Comparison of ENCODE assay signal across 20 cellular contexts in the genomic region with DNA sequence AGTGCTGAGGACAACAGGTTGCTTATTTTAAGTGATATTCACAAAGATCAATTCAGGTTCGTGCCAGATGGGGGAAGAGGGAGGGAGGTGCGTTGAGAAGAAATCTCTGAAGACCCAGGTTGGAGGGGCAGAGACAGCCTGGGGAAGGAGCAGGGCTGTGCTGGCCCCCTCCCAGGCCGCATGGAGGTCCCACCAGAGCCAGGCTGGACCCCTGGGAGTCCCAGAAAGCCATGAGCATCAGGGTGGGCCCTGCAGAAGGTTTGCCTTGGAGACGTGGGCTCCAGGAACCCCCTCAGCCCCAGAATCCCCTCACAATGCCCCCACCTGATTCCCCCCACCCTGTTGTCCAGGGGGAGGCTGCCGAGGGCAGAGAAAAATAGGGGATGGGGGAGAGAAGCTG. TPM values are rescaled to one million over a fixed set of nuclear protein-coding genes. Genes with fewer than 3 reads are reported as not detected.
A peak's percentile ranks its signal among the peaks of the same experiment; 100 is the strongest.
DNase-seq lines count a peak whose midpoint lies in the region; ATAC-seq, FAIRE-seq and TF ChIP-seq lines count a peak whose summit lies in the region.
"Had no signal": no experiment of that assay in that cellular context is flagged by ENCODE, and none has a peak within 500 bp of the region (broad histone marks: within the 10 kb centered on the region; RNA-seq: fewer than 3 reads in every experiment).

No MANE protein-coding gene starts in this region.

- FAIRE-seq in K562 (lab: Jason Lieb, UNC), result no peak

- TF ChIP-seq POLR2A in K562 (conservative IDR thresholded peaks at IDR 0.05), result no peak

- H3K27ac Mint-ChIP-seq in nephron, result peak overlapping the region; percentile 98 to 100 (median 99)
- H3K27ac Mint-ChIP-seq in type B pancreatic cell, result peak overlapping the region; percentile 88
- no peak overlapping the region for H3K27ac Mint-ChIP-seq in activated CD4-positive, alpha-beta T cell treated with anti-CD3 and anti-CD28 coated beads for 36 hours
- H3K27ac Mint-ChIP-seq: activated CD8-positive, alpha-beta memory T cell treated with anti-CD3 and anti-CD28 coated beads, Interleukin-2, amount 10 ng/mL, durations not matched to agents 7 days and 5 days had no signal

- TF ChIP-seq CTCF in K562 (IDR thresholded peaks at IDR 0.05 in 2 of 3, conservative IDR thresholded peaks at IDR 0.05 in 1 of 3; ENCODE audit: insufficient read depth in 2 of 3, low read depth in 1 of 3, low read length in 3 of 3) (no peak), nephron (IDR thresholded peaks at IDR 0.05; ENCODE audit: unreplicated experiment in 3 of 3) (no peak), type B pancreatic cell (conservative IDR thresholded peaks at IDR 0.05) (no peak)

- no peak for TF ChIP-seq EP300 in K562 (IDR thresholded peaks at IDR 0.05; ENCODE audit: low read length)

- peak overlapping the region; percentile 70; the same call in 2 of the 3 replicates for H3K27ac ChIP-seq in K562 (ENCODE audit: extremely low read depth, low read depth, low read length)

- H3K36me3 Mint-ChIP-seq in nephron (ENCODE audit: low read depth) (no peaks in the 10 kb centered on the region), type B pancreatic cell (no peaks in the 10 kb centered on the region)
- H3K36me3 Mint-ChIP-seq in activated CD4-positive, alpha-beta T cell treated with anti-CD3 and anti-CD28 coated beads for 36 hours (ENCODE audit: low read depth), result no peaks in the 10 kb centered on the region
- H3K36me3 Mint-ChIP-seq: activated CD8-positive, alpha-beta memory T cell treated with anti-CD3 and anti-CD28 coated beads, Interleukin-2, amount 10 ng/mL, durations not matched to agents 7 days and 5 days had no signal

- intact Hi-C loops in K562 (cut with micrococcal nuclease), result no loop called here
- intact Hi-C loops in activated CD4-positive, alpha-beta T cell treated with anti-CD3 and anti-CD28 coated beads for 36 hours (cut with DNase I, micrococcal nuclease), result loop anchor here in 1 of 2 experiments (10.0 kb wide), 1 partner anchor 98 kb away; no protein-coding TSS in a partner anchor

- peak overlapping the region in 1 of 3 experiments; percentile 56 for H3K4me3 Mint-ChIP-seq in nephron
- H3K4me3 Mint-ChIP-seq in type B pancreatic cell, result no peak overlapping the region
- H3K4me3 Mint-ChIP-seq in activated CD4-positive, alpha-beta T cell treated with anti-CD3 and anti-CD28 coated beads for 36 hours, result no peak overlapping the region
- H3K4me3 Mint-ChIP-seq: activated CD8-positive, alpha-beta memory T cell treated with anti-CD3 and anti-CD28 coated beads, Interleukin-2, amount 10 ng/mL, durations not matched to agents 7 days and 5 days had no signal

- H3K4me1 ChIP-seq in K562 (replicated peaks in 1 of 2; ENCODE audit: control insufficient read depth in 2 of 2, insufficient read depth in 2 of 2, low read length in 2 of 2), result peaks cover 54 to 59% of the 10 kb centered on the region in 2 experiments

- WGBS in K562 (ENCODE audit: insufficient coverage, low coverage, missing lambda C conversion rate), result 100% methylated on average over 1 of the region's 5 CpGs

- no peak overlapping the region for H3K4me2 ChIP-seq in K562 (ENCODE audit: insufficient read depth, low read length)

- H3K9ac ChIP-seq in K562 (ENCODE audit: insufficient read depth in 1 of 2, low read depth in 2 of 2, low read length in 2 of 2), result peak overlapping the region; percentile 4 to 45; a peak in 1 of 4 replicates

- no TSS peak for BruUV-seq in K562 (replicated peaks; lab: Mats Ljungman, UMichigan)

- no peaks in the 10 kb centered on the region for H3K79me2 ChIP-seq in K562 (ENCODE audit: control insufficient read depth, insufficient read depth, low read length)

- H3K4me3 ChIP-seq in K562, result no peak overlapping the region
- H3K4me3 ChIP-seq: transverse colon had no signal

- H3K4me1 Mint-ChIP-seq in nephron (peaks cover 57% of the 10 kb centered on the region), type B pancreatic cell (ENCODE audit: unreplicated experiment) (peaks cover 53% of the 10 kb centered on the region)
- no peaks in the 10 kb centered on the region for H3K4me1 Mint-ChIP-seq in activated CD4-positive, alpha-beta T cell treated with anti-CD3 and anti-CD28 coated beads for 36 hours
- H3K4me1 Mint-ChIP-seq: activated CD8-positive, alpha-beta memory T cell treated with anti-CD3 and anti-CD28 coated beads, Interleukin-2, amount 10 ng/mL, durations not matched to agents 7 days and 5 days had no signal

- in situ Hi-C loops in K562 (cut with MboI), result loop anchor here (10.0 kb wide), 1 partner anchor 208 kb away; no protein-coding TSS in a partner anchor

- H2AFZ ChIP-seq in K562 (ENCODE audit: low read depth, low read length), result no peak overlapping the region

- POLR2A ChIA-PET in K562 (lab: Yijun Ruan, JAX), result no interaction called here
- POLR2A ChIA-PET in activated CD4-positive, alpha-beta T cell treated with anti-CD3 and anti-CD28 coated beads for 36 hours (lab: Charles Lee), result no interaction called here

- H3K9me1 ChIP-seq in K562 (ENCODE audit: control insufficient read depth, insufficient read depth, low read length), result no peaks in the 10 kb centered on the region

- no peak for ATAC-seq in K562
- ATAC-seq in activated CD4-positive, alpha-beta T cell treated with anti-CD3 and anti-CD28 coated beads for 36 hours, result no peak
- ATAC-seq in GM18870 (IDR thresholded peaks at IDR 0.05; ENCODE audit: unreplicated experiment), result no peak

- H3K36me3 ChIP-seq in K562 (ENCODE audit: control insufficient read depth, insufficient read depth, low read length), result no peaks in the 10 kb centered on the region
- H3K36me3 ChIP-seq: transverse colon had no signal

- CTCF ChIA-PET in K562 (lab: Yijun Ruan, JAX; ENCODE audit: low intra/inter-chr PET ratio), result no interaction called here
- CTCF ChIA-PET in activated CD4-positive, alpha-beta T cell treated with anti-CD3 and anti-CD28 coated beads for 36 hours (lab: Charles Lee), result interaction anchor here (0.7 kb wide), 1 partner anchor 325 kb away, joined by 3 read pairs; a partner anchor contains a TSS

- no peaks in the 10 kb centered on the region for H4K20me1 ChIP-seq in K562 (replicated peaks; ENCODE audit: control insufficient read depth, insufficient read depth, low read length)

- H3K9me3 Mint-ChIP-seq in nephron (no peaks in the 10 kb centered on the region), type B pancreatic cell (no peaks in the 10 kb centered on the region)
- no peaks in the 10 kb centered on the region for H3K9me3 Mint-ChIP-seq in activated CD4-positive, alpha-beta T cell treated with anti-CD3 and anti-CD28 coated beads for 36 hours (ENCODE audit: low read depth)

- H3K27me3 Mint-ChIP-seq in nephron (ENCODE audit: low read depth), result no peaks in the 10 kb centered on the region
- H3K27me3 Mint-ChIP-seq in type B pancreatic cell, result peaks cover 19% of the 10 kb centered on the region
- no peaks in the 10 kb centered on the region for H3K27me3 Mint-ChIP-seq in activated CD4-positive, alpha-beta T cell treated with anti-CD3 and anti-CD28 coated beads for 36 hours

- TF ChIP-seq RAD21 in K562 (CRISPR knock-in tag; conservative IDR thresholded peaks at IDR 0.05 in 1 of 2, IDR thresholded peaks at IDR 0.05 in 1 of 2), result no peak

- peak; percentile 5 for DNase-seq in activated CD8-positive, alpha-beta memory T cell treated with anti-CD3 and anti-CD28 coated beads, Interleukin-2, amount 50 U/mL, for 4 hours
- no peak for DNase-seq in activated CD8-positive, alpha-beta memory T cell treated with anti-CD3 and anti-CD28 coated beads for 24 hours
- DNase-seq in K562 (ENCODE audit: extremely low read depth in 1 of 4, low spot score in 3 of 4) (no peak), type B pancreatic cell (ENCODE audit: extremely low spot score, unreplicated experiment) (no peak), glomerular visceral epithelial cell (ENCODE audit: extremely low spot score) (no peak)
- no peak for DNase-seq in activated CD4-positive, alpha-beta T cell treated with anti-CD3 and anti-CD28 coated beads for 36 hours
- DNase-seq: activated CD4-positive, CD25-positive, alpha-beta regulatory T cell; activated CD8-positive, alpha-beta memory T cell treated with anti-CD3 and anti-CD28 coated beads, Interleukin-2, amount 10 ng/mL, durations not matched to agents 7 days and 5 days; activated gamma-delta T cell; amniotic stem cell; HCEC 1CT; transverse colon had no signal

- H3K27me3 ChIP-seq in K562 (ENCODE audit: control insufficient read depth in 2 of 2, insufficient read depth in 2 of 2, low read length in 2 of 2), result no peaks in the 10 kb centered on the region
- H3K27me3 ChIP-seq: transverse colon had no signal

- H3K9me3 ChIP-seq in K562 (replicated peaks; ENCODE audit: control insufficient read depth, insufficient read depth, low read depth, low read length), result no peaks in the 10 kb centered on the region
- H3K9me3 ChIP-seq: transverse colon had no signal

TF ChIP-seq in K562, 482 proteins besides CTCF, POLR2A, EP300 and RAD21:
- TF ChIP-seq RBM17 (IDR thresholded peaks at IDR 0.05; ENCODE audit: borderline replicate concordance, low read depth, low read length) (no peak), RCOR1 (IDR thresholded peaks at IDR 0.05; ENCODE audit: borderline replicate concordance in 1 of 2, low read depth in 2 of 2, low read length in 2 of 2) (no peak), MYNN (IDR thresholded peaks at IDR 0.05) (no peak), MYNN (CRISPR knock-in tag; IDR thresholded peaks at IDR 0.05) (no peak), FOXM1 (IDR thresholded peaks at IDR 0.05; ENCODE audit: low read depth) (no peak), FOXM1 (CRISPR knock-in tag; IDR thresholded peaks at IDR 0.05; ENCODE audit: low read depth) (no peak)

RNA-seq across cellular contexts. Expression of a gene that starts 47.3 kb away (rescaled TPM):
- total RNA-seq in K562 (2011; cell fraction: chromatin; rRNA removed; ENCODE audit: low replicate concordance), result not detected in 2 replicates
- total RNA-seq in K562 (2011; cell fraction: nucleolus; rRNA removed), result not detected in 2 replicates
- not detected in 2 replicates for total RNA-seq in K562 (2011; cell fraction: nucleoplasm; rRNA removed)
- 0.32 TPM in 1 of 2 replicates, not detected in the other for total RNA-seq in K562 (2014; rRNA removed)
- not detected in 2 replicates for total RNA-seq in K562 (2014; rRNA removed; fragmentation: Illumina TruSeq; extraction: Trizol)
- not detected in 2 replicates for total RNA-seq in K562 (2015; rRNA removed; fragmentation: Illumina TruSeq; extraction: Trizol)
- total RNA-seq in K562 (2021), result not detected in 2 replicates
- polyA plus RNA-seq in K562 (2011; rRNA removed), result 0.20 TPM in 1 of 2 replicates, not detected in the other
- polyA plus RNA-seq in K562 (2011; cell fraction: cytosol; rRNA removed), result 0.66 TPM in 1 of 2 replicates, not detected in the other
- polyA plus RNA-seq in K562 (2011; cell fraction: nucleus; rRNA removed), result not detected in 2 replicates
- polyA plus RNA-seq in K562 (2012), result not detected in 2 replicates
- not detected in 2 replicates for polyA plus RNA-seq in K562 (2014; fragmentation: Illumina TruSeq; extraction: Trizol)
- polyA plus RNA-seq in K562 (2014; fragmentation: Nextera tagmentation; extraction: Ambion mirVana), result under 1 TPM in 1 of 2 experiments, not detected in 1; 0.10 TPM
- 0.23 TPM in 1 of 2 replicates, not detected in the other for polyA plus RNA-seq in K562 (2014; rRNA removed)
- polyA minus RNA-seq in K562 (2011; rRNA and poly(A)+ RNA removed), result not detected in 2 replicates
- not detected in 2 replicates for polyA minus RNA-seq in K562 (2011; cell fraction: cytosol; rRNA and poly(A)+ RNA removed)
- not detected in 2 replicates for polyA minus RNA-seq in K562 (2011; cell fraction: nucleus; rRNA and poly(A)+ RNA removed)
- not detected in 2 replicates for total RNA-seq in type B pancreatic cell (ENCODE audit: low replicate concordance)
- not detected for total RNA-seq in activated CD4-positive, alpha-beta T cell treated with anti-CD3 and anti-CD28 coated beads for 36 hours
- total RNA-seq: A172, cerebellum, HT-29, M059J, myocyte, NCI-H460, transverse colon had no signal
